Comparison of ENCODE assay signal across 7 cellular contexts in the genomic region with DNA sequence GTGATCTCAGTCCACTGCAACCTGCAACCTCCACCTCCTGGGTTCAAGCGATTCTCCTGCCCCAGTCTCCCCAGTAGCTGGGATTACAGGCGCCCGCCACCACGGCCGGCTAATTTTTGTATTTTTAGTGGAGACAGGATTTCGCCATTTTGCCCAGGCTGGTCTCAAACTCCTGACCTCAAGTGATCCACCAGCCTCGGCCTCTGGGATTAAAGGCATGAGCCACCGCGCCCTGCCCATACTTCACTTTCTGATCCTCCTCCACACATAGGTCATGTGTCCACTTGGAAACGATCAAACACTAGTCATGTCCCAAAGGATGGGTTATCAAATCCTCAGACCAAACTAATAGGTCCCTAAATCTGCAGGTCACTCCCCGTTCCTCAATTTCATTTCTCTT. TPM values are rescaled to one million over a fixed set of nuclear protein-coding genes. Genes with fewer than 3 reads are reported as not detected.
DNase-seq lines count a peak whose midpoint lies in the region; ATAC-seq and TF ChIP-seq lines count a peak whose summit lies in the region.
"Not testable (repeated sequence)": the region's sequence is repeated elsewhere in the genome, so short reads cannot be mapped to it uniquely, and the experiment has no call there.
"Had no signal": no experiment of that assay in that cellular context is flagged by ENCODE, and none has a peak within 500 bp of the region (broad histone marks: within the 10 kb centered on the region; RNA-seq: fewer than 3 reads in every experiment).

No MANE protein-coding gene starts in this region.

- not testable (repeated sequence) for H4K20me1 ChIP-seq in OCI-LY7 (ENCODE audit: insufficient read depth, low read length)

- intact Hi-C loops in Caco-2 (cut with micrococcal nuclease; ENCODE audit: unreplicated experiment); OCI-LY7 (cut with micrococcal nuclease; ENCODE audit: unreplicated experiment): not testable (repeated sequence)

- not testable (repeated sequence) for DNase-seq in Caco-2; OCI-LY7 (ENCODE audit: low spot score); epithelial cell of proximal tubule (ENCODE audit: low read depth); stimulated activated naive B cell treated with anti-CD40 and anti-IgM and Interleukin-4, amounts not matched to agents 10 μg/mL and 1 μg/mL and 100 μg/mL, for 72 hours

- not testable (repeated sequence) for BruUV-seq in Caco-2 (replicated peaks; lab: Mats Ljungman, UMichigan); OCI-LY7 (replicated peaks; lab: Mats Ljungman, UMichigan)

- H2AFZ ChIP-seq in OCI-LY7 (ENCODE audit: low read length): not testable (repeated sequence)

- H3K27me3 ChIP-seq in Caco-2 (replicated peaks; ENCODE audit: control insufficient read depth, insufficient read depth, low read length): not testable (repeated sequence)

- H3K36me3 Mint-ChIP-seq in Caco-2 (ENCODE audit: insufficient read depth, unreplicated experiment): peaks cover 28% of the 10 kb centered on the region
- not testable (repeated sequence) for H3K36me3 Mint-ChIP-seq in activated naive CD8-positive, alpha-beta T cell
- H3K36me3 Mint-ChIP-seq in stimulated activated naive B cell treated with anti-CD40 and anti-IgM and Interleukin-4, amounts not matched to agents 10 μg/mL and 1 μg/mL and 100 μg/mL, for 72 hours: peaks cover 12 to 24% of the 10 kb centered on the region in 2 donors

- not testable (repeated sequence) for H3K9me3 Mint-ChIP-seq in Caco-2 (ENCODE audit: unreplicated experiment); activated naive CD8-positive, alpha-beta T cell (ENCODE audit: low read depth); stimulated activated naive B cell treated with anti-CD40 and anti-IgM and Interleukin-4, amounts not matched to agents 10 μg/mL and 1 μg/mL and 100 μg/mL, for 72 hours

- peak overlapping the region; percentile 94 for H3K27ac Mint-ChIP-seq in Caco-2 (ENCODE audit: unreplicated experiment)
- peak overlapping the region; percentile 100 for H3K27ac Mint-ChIP-seq in activated naive CD8-positive, alpha-beta T cell
- H3K27ac Mint-ChIP-seq in stimulated activated naive B cell treated with anti-CD40 and anti-IgM and Interleukin-4, amounts not matched to agents 10 μg/mL and 1 μg/mL and 100 μg/mL, for 72 hours: peak overlapping the region; percentile 97

- POLR2A ChIA-PET in Caco-2 (lab: Charles Lee): not testable (repeated sequence)
- POLR2A ChIA-PET in OCI-LY7 (lab: Charles Lee): interaction anchor here (0.6 to 1.0 kb wide), 2 partner anchors 47 to 230 kb away, joined by 4 to 5 read pairs; no protein-coding TSS in a partner anchor

- H3K4me3 Mint-ChIP-seq in Caco-2 (ENCODE audit: unreplicated experiment): peak overlapping the region; percentile 99
- peak overlapping the region; percentile 100 for H3K4me3 Mint-ChIP-seq in activated naive CD8-positive, alpha-beta T cell
- peak overlapping the region; percentile 97 for H3K4me3 Mint-ChIP-seq in stimulated activated naive B cell treated with anti-CD40 and anti-IgM and Interleukin-4, amounts not matched to agents 10 μg/mL and 1 μg/mL and 100 μg/mL, for 72 hours

- H3K9me2 ChIP-seq in OCI-LY7 (ENCODE audit: insufficient read depth, low read length): not testable (repeated sequence)

- H3K9me3 ChIP-seq in Caco-2; OCI-LY7 (ENCODE audit: low read length); mesodermal cell (ENCODE audit: control insufficient read depth, low read length): not testable (repeated sequence)

- H3K4me1 Mint-ChIP-seq in Caco-2 (ENCODE audit: low read depth, unreplicated experiment): peaks cover 15% of the 10 kb centered on the region
- peaks cover 35% of the 10 kb centered on the region for H3K4me1 Mint-ChIP-seq in activated naive CD8-positive, alpha-beta T cell (ENCODE audit: low read depth)
- peaks cover 26 to 35% of the 10 kb centered on the region in 2 donors for H3K4me1 Mint-ChIP-seq in stimulated activated naive B cell treated with anti-CD40 and anti-IgM and Interleukin-4, amounts not matched to agents 10 μg/mL and 1 μg/mL and 100 μg/mL, for 72 hours

- H3K27ac ChIP-seq in OCI-LY7 (ENCODE audit: low read depth, low read length, poor library complexity, severe bottlenecking) (peak overlapping the region; percentile 58), mesodermal cell (ENCODE audit: low read depth, low read length, severe bottlenecking) (peak overlapping the region; percentile 77)

- H3K4me1 ChIP-seq in Caco-2: not testable (repeated sequence)
- H3K4me1 ChIP-seq in OCI-LY7 (ENCODE audit: insufficient read depth, low read length, poor library complexity, severe bottlenecking) (peaks cover 33% of the 10 kb centered on the region), mesodermal cell (ENCODE audit: control insufficient read depth, insufficient read depth, low read length, poor library complexity, severe bottlenecking) (peaks cover 11% of the 10 kb centered on the region)

- H3K4me3 ChIP-seq in Caco-2 (ENCODE audit: low read depth, low read length): peak overlapping the region; percentile 97
- peak overlapping the region; percentile 85 for H3K4me3 ChIP-seq in OCI-LY7 (ENCODE audit: low read depth, low read length, poor library complexity, severe bottlenecking)
- peak overlapping the region; percentile 99 for H3K4me3 ChIP-seq in epithelial cell of proximal tubule (ENCODE audit: low read depth, low read length)
- peak overlapping the region; percentile 86 for H3K4me3 ChIP-seq in mesodermal cell (ENCODE audit: extremely low read depth, insufficient read depth, low read length, poor library complexity, severe bottlenecking)

- peak overlapping the region; percentile 77 for H3K4me2 ChIP-seq in OCI-LY7 (ENCODE audit: low read length)

- not testable (repeated sequence) for ATAC-seq in stimulated activated naive B cell treated with anti-CD40 and anti-IgM and Interleukin-4, amounts not matched to agents 10 μg/mL and 1 μg/mL and 100 μg/mL, for 72 hours (replicated peaks)

- 91 to 95% methylated on average over 7 of the region's 11 CpGs for WGBS in mesodermal cell (ENCODE audit: insufficient coverage in 2 of 2), 2 experiments

- peaks cover 41% of the 10 kb centered on the region; the same call in 1 of the 2 replicates for H3K79me2 ChIP-seq in OCI-LY7 (ENCODE audit: insufficient read depth, low read depth, low read length)

- H3K27me3 Mint-ChIP-seq in Caco-2 (ENCODE audit: insufficient read depth, unreplicated experiment); activated naive CD8-positive, alpha-beta T cell; stimulated activated naive B cell treated with anti-CD40 and anti-IgM and Interleukin-4, amounts not matched to agents 10 μg/mL and 1 μg/mL and 100 μg/mL, for 72 hours: not testable (repeated sequence)

- CTCF ChIA-PET in Caco-2 (lab: Charles Lee): interaction anchor here (1.0 kb wide), 1 partner anchor 440 kb away, joined by 3 read pairs; no protein-coding TSS in a partner anchor
- CTCF ChIA-PET in OCI-LY7 (lab: Charles Lee; ENCODE audit: unreplicated experiment): not testable (repeated sequence)

- not testable (repeated sequence) for TF ChIP-seq CTCF in Caco-2 (IDR thresholded peaks at IDR 0.05; ENCODE audit: insufficient read depth in 1 of 2, low read depth in 1 of 2, low read length in 1 of 2, severe bottlenecking in 1 of 2, unreplicated experiment in 1 of 2); OCI-LY7 (conservative IDR thresholded peaks at IDR 0.05; ENCODE audit: low read length); epithelial cell of proximal tubule (conservative IDR thresholded peaks at IDR 0.05; ENCODE audit: low read depth, low read length)

- not testable (repeated sequence) for H3K36me3 ChIP-seq in Caco-2 (ENCODE audit: control insufficient read depth, insufficient read depth, low read length)
- H3K36me3 ChIP-seq in OCI-LY7 (ENCODE audit: insufficient read depth, low read length) (peaks cover 37% of the 10 kb centered on the region), mesodermal cell (ENCODE audit: control insufficient read depth, insufficient read depth, low read length) (peaks cover 45% of the 10 kb centered on the region)

RNA-seq across cellular contexts. Expression of a gene that starts 1.2 kb away (rescaled TPM):
- total RNA-seq in Caco-2 (2022) (51.9 and 52.8 TPM in 2 replicates), OCI-LY7 (2022) (45.3 and 54.8 TPM in 2 replicates), epithelial cell of proximal tubule (34.7 and 38.4 TPM in 2 replicates)
- total RNA-seq in OCI-LY7 (2014; rRNA removed; shearing (Covaris generic)): 39.7 and 48.7 TPM in 2 replicates
- polyA plus RNA-seq in mesodermal cell (2013, experiment 1 of 2): 63.1 TPM
- 64.3 TPM for polyA plus RNA-seq in mesodermal cell (2013, experiment 2 of 2)

RNA-seq across cellular contexts. Expression of a gene that starts 17.9 kb away (rescaled TPM):
- total RNA-seq in Caco-2 (2022) (41.1 and 41.2 TPM in 2 replicates), OCI-LY7 (2022) (48.6 and 51.0 TPM in 2 replicates), epithelial cell of proximal tubule (27.7 and 43.6 TPM in 2 replicates)
- 47.8 and 48.2 TPM in 2 replicates for total RNA-seq in OCI-LY7 (2014; rRNA removed; shearing (Covaris generic))
- polyA plus RNA-seq in mesodermal cell (2013, experiment 1 of 2): 24.1 TPM
- polyA plus RNA-seq in mesodermal cell (2013, experiment 2 of 2): 22.7 TPM

RNA-seq across cellular contexts. Expression of a gene that starts 44.7 kb away (rescaled TPM):
- 0.19 TPM in 1 of 2 replicates, not detected in the other for total RNA-seq in Caco-2 (2022)
- total RNA-seq in OCI-LY7 (2014; rRNA removed; shearing (Covaris generic)): not detected in 2 replicates
- 0.76 TPM in 1 of 2 replicates, not detected in the other for total RNA-seq in OCI-LY7 (2022)
- total RNA-seq in epithelial cell of proximal tubule: not detected in 2 replicates
- polyA plus RNA-seq in mesodermal cell (2013, experiment 1 of 2): not detected
- not detected for polyA plus RNA-seq in mesodermal cell (2013, experiment 2 of 2)
- total RNA-seq: renal cortical epithelial cell had no signal

RNA-seq across cellular contexts. Expression of a gene that starts 55.9 kb away (rescaled TPM):
- total RNA-seq in Caco-2 (2022): 28.2 and 28.6 TPM in 2 replicates
- total RNA-seq in OCI-LY7 (2014; rRNA removed; shearing (Covaris generic)): 21.0 and 23.5 TPM in 2 replicates
- total RNA-seq in OCI-LY7 (2022): 25.6 and 26.2 TPM in 2 replicates
- 15.9 and 23.9 TPM in 2 replicates for total RNA-seq in epithelial cell of proximal tubule
- polyA plus RNA-seq in mesodermal cell (2013, experiment 1 of 2): 14.8 TPM
- 16.5 TPM for polyA plus RNA-seq in mesodermal cell (2013, experiment 2 of 2)
